8 cellular contexts compared by ENCODE assay signal in the genomic region with DNA sequence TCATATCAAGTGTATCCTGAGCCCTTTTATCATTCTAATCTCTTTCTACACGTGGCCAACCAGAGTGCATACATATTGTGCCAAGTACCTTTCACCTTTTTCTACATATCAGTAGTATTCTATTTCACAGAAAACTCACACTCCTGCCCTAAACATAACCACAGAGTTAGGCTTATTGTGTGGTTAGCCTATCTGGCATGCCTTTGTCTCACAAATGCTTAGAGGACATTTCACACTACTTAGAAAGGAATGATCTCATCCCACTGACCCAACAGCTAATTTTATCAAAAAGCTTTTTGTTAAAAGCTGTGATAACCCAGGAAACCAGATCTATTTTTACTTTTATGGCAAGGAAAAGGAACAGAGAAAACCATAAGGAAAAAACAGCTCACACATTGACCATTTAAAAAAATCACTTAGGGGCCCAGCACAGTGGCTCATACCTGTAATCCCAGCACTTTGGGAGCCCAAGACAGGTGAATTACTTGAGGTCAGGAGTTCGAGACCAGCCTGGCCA. TPM values are rescaled to one million over a fixed set of nuclear protein-coding genes. Genes with fewer than 3 reads are reported as not detected.
A peak's percentile ranks its signal among the peaks of the same experiment; 100 is the strongest.
DNase-seq lines count a peak whose midpoint lies in the region; ATAC-seq, FAIRE-seq and TF ChIP-seq lines count a peak whose summit lies in the region.

No MANE protein-coding gene starts in this region.

- H3K36me3 ChIP-seq in bronchial epithelial cell (ENCODE audit: control insufficient read depth, insufficient read depth, low read length) (peaks cover 1% of the 10 kb centered on the region), left lung (no peaks in the 10 kb centered on the region), ovary (no peaks in the 10 kb centered on the region)

- whole genome bisulfite sequencing in lower leg skin, 2 donors, result 53 to 55% methylated on average over 2 of the region's 2 CpGs
- 51 to 57% (median 51%) methylated on average over 2 of the region's 2 CpGs for WGBS in ovary, 3 donors

- no peak for TF ChIP-seq POLR2A in lower leg skin (IDR thresholded peaks at IDR 0.05)
- no peak for TF ChIP-seq POLR2A in ovary (IDR thresholded peaks at IDR 0.05)

- intact Hi-C loops in Right ventricle myocardium inferior (cut with DNase I) (no loop called here), cardiac septum (cut with DNase I) (no loop called here), left lung (cut with DNase I) (no loop called here), lower leg skin (cut with DNase I; ENCODE audit: low total_unique reads) (no loop called here), ovary (cut with DNase I) (loop anchor here in 1 of 4 donors (10.0 kb wide), 1 partner anchor 51 kb away; no protein-coding TSS in a partner anchor)

- no peak for TF ChIP-seq EP300 in ovary (IDR thresholded peaks at IDR 0.05)

- H3K4me3 ChIP-seq in bronchial epithelial cell (ENCODE audit: low read depth, low read length) (no peak overlapping the region), left lung (no peak overlapping the region), lower leg skin (ENCODE audit: low read depth, poor library complexity, severe bottlenecking) (no peak overlapping the region), ovary (no peak overlapping the region)

- H3K27me3 ChIP-seq in bronchial epithelial cell (ENCODE audit: control insufficient read depth, insufficient read depth, low read length) (no peaks in the 10 kb centered on the region), left lung (no peaks in the 10 kb centered on the region), ovary (no peaks in the 10 kb centered on the region)

- no peak overlapping the region for H3K27ac ChIP-seq in left lung
- H3K27ac ChIP-seq in ovary, result no peak overlapping the region

- H3K4me1 ChIP-seq in left lung (peaks cover 10 to 31% of the 10 kb centered on the region in 2 donors), ovary (ENCODE audit: insufficient read depth) (peaks cover 7% of the 10 kb centered on the region)

- H3K9me3 ChIP-seq in left lung (no peaks in the 10 kb centered on the region), ovary (no peaks in the 10 kb centered on the region)

- FAIRE-seq in bronchial epithelial cell (lab: Jason Lieb, UNC), result no peak

- no peak for DNase-seq in Right ventricle myocardium inferior (ENCODE audit: missing footprints)
- DNase-seq in cardiac septum (ENCODE audit: low spot score), result no peak
- DNase-seq in bronchial epithelial cell (ENCODE audit: low read depth), result peak; percentile 59
- no peak for DNase-seq in left lung
- DNase-seq in lower leg skin (ENCODE audit: low spot score in 2 of 2), result no peak
- DNase-seq in HK-2 (ENCODE audit: unreplicated experiment), result no peak
- DNase-seq in ovary, result no peak
- no peak for DNase-seq in DMS 273 (lab: John Stamatoyannopoulos, UW; ENCODE audit: unreplicated experiment)

- TF ChIP-seq CTCF in bronchial epithelial cell (IDR thresholded peaks at IDR 0.05; ENCODE audit: insufficient read depth, low read length, severe bottlenecking), result no peak
- TF ChIP-seq CTCF in left lung (IDR thresholded peaks at IDR 0.05), result no peak
- no peak for TF ChIP-seq CTCF in lower leg skin (IDR thresholded peaks at IDR 0.05)
- no peak for TF ChIP-seq CTCF in ovary (IDR thresholded peaks at IDR 0.05)

- ATAC-seq in Right ventricle myocardium inferior (peak; percentile 56), left lung (peak; percentile 61)

RNA-seq across cellular contexts. Expression of a gene that starts 17.8 kb away (rescaled TPM):
- total RNA-seq in Right ventricle myocardium inferior (520 TPM), cardiac septum (1,491 TPM), bronchial epithelial cell (44.8 and 73.2 TPM in 2 replicates), left lung (100 to 1,000 TPM; 202 to 216 TPM), lower leg skin (100 to 1,000 TPM; 102 to 161 (median 126) TPM), ovary (100 to 1,000 TPM in 5 of 7 donors, 10 to 100 TPM in 2; 64.9 to 271 (median 196) TPM)
- polyA plus RNA-seq in ovary, result 100 to 1,000 TPM in 1 of 2 donors, 10 to 100 TPM in 1; 89.3 to 207 TPM
